In genomic region chr1:10152709-10153284, GRCh38 we compare ENCODE assay signal across 8 cellular contexts. TPM values are rescaled to one million over a fixed set of nuclear protein-coding genes. Genes with fewer than 3 reads are reported as not detected.
DNase-seq lines count a peak whose midpoint lies in the region; ATAC-seq and TF ChIP-seq lines count a peak whose summit lies in the region.

No MANE protein-coding gene starts in this region.

- H3K4me1 Mint-ChIP-seq in chondrocyte (ENCODE audit: low read depth), result peaks cover 16% of the 10 kb centered on the region

- H3K4me3 Mint-ChIP-seq in chondrocyte (ENCODE audit: unreplicated experiment), result no peak overlapping the region

- no peaks in the 10 kb centered on the region for H3K27me3 Mint-ChIP-seq in chondrocyte (ENCODE audit: low read depth)

- H3K27ac Mint-ChIP-seq in chondrocyte (ENCODE audit: unreplicated experiment), result no peak overlapping the region

- peak; percentile 89 for ATAC-seq in SK-N-SH treated with all-trans-retinoic acid at 6 μM for 48 hours
- ATAC-seq in left lobe of liver, result peak; percentile 90
- peak; percentile 61 for ATAC-seq in stimulated activated naive CD8-positive, alpha-beta T cell treated with anti-CD3 and anti-CD28 coated beads, Interleukin-15, Interleukin-2, amounts not matched to agents 100 U/mL and 50 U/mL, for 24 hours
- no peak for ATAC-seq in HG03432 (IDR thresholded peaks at IDR 0.05; ENCODE audit: unreplicated experiment)
- ATAC-seq in HG03025 (IDR thresholded peaks at IDR 0.05; ENCODE audit: low FRiP score, unreplicated experiment), result no peak

- peaks cover 3% of the 10 kb centered on the region for H3K36me3 Mint-ChIP-seq in chondrocyte (ENCODE audit: low read depth)

- peak; percentile 81 for TF ChIP-seq CTCF in chondrocyte (IDR thresholded peaks at IDR 0.05)

- DNase-seq in COR-L47 (lab: John Stamatoyannopoulos, UW), result peak; percentile 6
- peak; percentile 70 for DNase-seq in HT1080 (ENCODE audit: low read depth)
- DNase-seq in chondrocyte (ENCODE audit: low spot score), result no peak
- DNase-seq in left lobe of liver (ENCODE audit: low spot score), result peak; percentile 68
- DNase-seq in stimulated activated naive CD8-positive, alpha-beta T cell treated with anti-CD3 and anti-CD28 coated beads, Interleukin-15, Interleukin-2, amounts not matched to agents 100 U/mL and 50 U/mL, for 24 hours, result peak; percentile 51

- no peaks in the 10 kb centered on the region for H3K9me3 Mint-ChIP-seq in chondrocyte (ENCODE audit: low read depth)

TF ChIP-seq in SK-N-SH treated with all-trans-retinoic acid at 6 μM for 48 hours, 23 proteins besides CTCF, POLR2A, EP300 and RAD21:
- TF ChIP-seq PPARA (CRISPR knock-in tag; IDR thresholded peaks at IDR 0.05; ENCODE audit: borderline replicate concordance) (no peak), BACH2 (CRISPR knock-in tag; IDR thresholded peaks at IDR 0.05; ENCODE audit: borderline replicate concordance) (no peak), TOX (CRISPR knock-in tag; IDR thresholded peaks at IDR 0.05; ENCODE audit: borderline replicate concordance) (no peak)
- TF ChIP-seq, protein P1, sequence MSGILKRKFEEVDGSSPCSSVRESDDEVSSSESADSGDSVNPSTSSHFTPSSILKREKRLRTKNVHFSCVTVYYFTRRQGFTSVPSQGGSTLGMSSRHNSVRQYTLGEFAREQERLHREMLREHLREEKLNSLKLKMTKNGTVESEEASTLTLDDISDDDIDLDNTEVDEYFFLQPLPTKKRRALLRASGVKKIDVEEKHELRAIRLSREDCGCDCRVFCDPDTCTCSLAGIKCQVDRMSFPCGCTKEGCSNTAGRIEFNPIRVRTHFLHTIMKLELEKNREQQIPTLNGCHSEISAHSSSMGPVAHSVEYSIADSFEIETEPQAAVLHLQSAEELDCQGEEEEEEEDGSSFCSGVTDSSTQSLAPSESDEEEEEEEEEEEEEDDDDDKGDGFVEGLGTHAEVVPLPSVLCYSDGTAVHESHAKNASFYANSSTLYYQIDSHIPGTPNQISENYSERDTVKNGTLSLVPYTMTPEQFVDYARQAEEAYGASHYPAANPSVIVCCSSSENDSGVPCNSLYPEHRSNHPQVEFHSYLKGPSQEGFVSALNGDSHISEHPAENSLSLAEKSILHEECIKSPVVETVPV (CRISPR knock-in tag; IDR thresholded peaks at IDR 0.05), result no peak

RNA-seq across cellular contexts. Expression of gene KIF1B, which starts 57.6 kb away (rescaled TPM):
- total RNA-seq in HT1080 (2014; rRNA removed; shearing (Covaris generic)), result 11.9 and 16.2 TPM in 2 replicates
- 10.8 and 12.9 TPM in 2 replicates for polyA plus RNA-seq in HT1080 (2015; cell fraction: cytosol; rRNA removed)
- polyA plus RNA-seq in HT1080 (2015; cell fraction: nucleus; rRNA removed), result 17.1 and 19.6 TPM in 2 replicates
- 48.8 to 49.4 TPM (median 48.9 TPM) in 3 replicates for total RNA-seq in chondrocyte
- total RNA-seq in left lobe of liver, result 28.5 TPM

Comparison
In these comparisons a context has a peak if more than half of its experiments do, and no peak if none do; other contexts are left out.
1. ATAC-seq: peak in SK-N-SH treated with all-trans-retinoic acid at 6 μM for 48 hours (single experiment), left lobe of liver (single experiment) and stimulated activated naive CD8-positive, alpha-beta T cell treated with anti-CD3 and anti-CD28 coated beads, Interleukin-15, Interleukin-2, amounts not matched to agents 100 U/mL and 50 U/mL, for 24 hours (single experiment); none in HG03432 (single experiment) and HG03025 (single experiment).